In genomic region chr22:48171294-48171693, GRCh38 we compare ENCODE assay signal across 21 cellular contexts.
DNase-seq lines count a peak whose midpoint lies in the region; ATAC-seq and TF ChIP-seq lines count a peak whose summit lies in the region.
"Had no signal": no experiment of that assay in that cellular context is flagged by ENCODE, and none has a peak within 500 bp of the region (broad histone marks: within the 10 kb centered on the region; RNA-seq: fewer than 3 reads in every experiment).

No MANE protein-coding gene starts in this region.

- TF ChIP-seq CTCF in hepatocyte (IDR thresholded peaks at IDR 0.05; ENCODE audit: poor library complexity), result no peak
- no peak for TF ChIP-seq CTCF in left lung (IDR thresholded peaks at IDR 0.05)

- DNase-seq in DMS 273 (lab: John Stamatoyannopoulos, UW; ENCODE audit: unreplicated experiment), result peak; percentile 9
- DNase-seq in DMS 273 treated with DMSO at 0.1 percent for 48 hours (lab: John Stamatoyannopoulos, UW), result no peak
- DNase-seq in NCI-H2171 (lab: John Stamatoyannopoulos, UW), result peak; percentile 14
- DNase-seq in islet precursor cell, result peak; percentile 57
- no peak for DNase-seq in cerebellar nuclear complex (lab: John Stamatoyannopoulos, UW)
- DNase-seq in hepatocyte (ENCODE audit: low spot score), result no peak
- DNase-seq in left lung, result no peak
- DNase-seq: Caco-2; CD4-positive, CD25-positive, alpha-beta regulatory T cell; EL; HCEC 1CT; KG1; NCI-H1417 treated with DMSO at 0.1 percent for 48 hours; NCI-H2081; NCI-H510A; NCI-H748 treated with DMSO at 0.1 percent for 48 hours; Right ventricle myocardium superior; SW 1271 had no signal

- H3K9me3 ChIP-seq in hepatocyte (ENCODE audit: low read depth) (no peaks in the 10 kb centered on the region), left lung (no peaks in the 10 kb centered on the region)
- H3K9me3 ChIP-seq: Caco-2 had no signal

- H3K9me2 ChIP-seq in hepatocyte (replicated peaks; ENCODE audit: insufficient read depth), result no peaks in the 10 kb centered on the region

- H3K4me1 ChIP-seq in hepatocyte (ENCODE audit: insufficient read depth) (no peaks in the 10 kb centered on the region), left lung (no peaks in the 10 kb centered on the region)
- H3K4me1 ChIP-seq: Caco-2 had no signal

- H3K4me2 ChIP-seq in hepatocyte, result no peak overlapping the region

- H3K36me3 ChIP-seq in hepatocyte (replicated peaks; ENCODE audit: insufficient read depth, low read depth) (no peaks in the 10 kb centered on the region), left lung (no peaks in the 10 kb centered on the region)

- 69% methylated on average over 6 of the region's 6 CpGs for WGBS in hepatocyte (ENCODE audit: low lambda C conversion rate, missing lambda C conversion rate)

- no peak for ATAC-seq in left lung
- no peak for ATAC-seq in HG02852 (IDR thresholded peaks at IDR 0.05; ENCODE audit: unreplicated experiment)
- ATAC-seq: GM12878 had no signal

- H3K27ac ChIP-seq in hepatocyte, result no peak overlapping the region
- H3K27ac ChIP-seq in left lung, result no peak overlapping the region
- H3K27ac ChIP-seq: 22Rv1 had no signal

- no peaks in the 10 kb centered on the region for H4K20me1 ChIP-seq in hepatocyte (ENCODE audit: insufficient read depth, poor library complexity, severe bottlenecking)

- H3K27me3 ChIP-seq in hepatocyte, result peaks cover 6% of the 10 kb centered on the region
- peaks cover 0 to 6% of the 10 kb centered on the region in 2 donors for H3K27me3 ChIP-seq in left lung

- H3K4me3 ChIP-seq in hepatocyte (no peak overlapping the region), left lung (no peak overlapping the region)
- H3K4me3 ChIP-seq: GM12878 had no signal

- H2AFZ ChIP-seq in hepatocyte, result no peak overlapping the region

- no peaks in the 10 kb centered on the region for H3K79me2 ChIP-seq in hepatocyte

- intact Hi-C loops in left lung (cut with DNase I), result no loop called here

Comparison
In these comparisons a context has a peak if more than half of its experiments do, and no peak if none do; other contexts are left out.
1. DNase-seq: peak in DMS 273 (single experiment), NCI-H2171 (single experiment) and islet precursor cell (single experiment); none in DMS 273 treated with DMSO at 0.1 percent for 48 hours (single experiment), cerebellar nuclear complex (0 of 2), hepatocyte (single experiment) and left lung (0 of 2).